18 cellular contexts compared by ENCODE assay signal in genomic region chr15:50940506-50940905, GRCh38. TPM values are rescaled to one million over a fixed set of nuclear protein-coding genes. Genes with fewer than 3 reads are reported as not detected.
DNase-seq lines count a peak whose midpoint lies in the region; ATAC-seq and TF ChIP-seq lines count a peak whose summit lies in the region.
"Had no signal": no experiment of that assay in that cellular context is flagged by ENCODE, and none has a peak within 500 bp of the region (broad histone marks: within the 10 kb centered on the region; RNA-seq: fewer than 3 reads in every experiment).

No MANE protein-coding gene starts in this region.

- H3K4me1 Mint-ChIP-seq in chondrocyte (ENCODE audit: low read depth) (peaks cover 16% of the 10 kb centered on the region), WTC11 (no peaks in the 10 kb centered on the region)
- H3K4me1 Mint-ChIP-seq: B cell had no signal

- CTCF ChIA-PET in WTC11 (lab: Charles Lee), result interaction anchor here (0.6 kb wide), 1 partner anchor 223 kb away, joined by 3 read pairs; no protein-coding TSS in a partner anchor

- H3K27ac Mint-ChIP-seq in chondrocyte (ENCODE audit: unreplicated experiment), result peak overlapping the region; percentile 74
- H3K27ac Mint-ChIP-seq in WTC11, result no peak overlapping the region
- H3K27ac Mint-ChIP-seq: B cell had no signal

- ATAC-seq in GM18909 (IDR thresholded peaks at IDR 0.05; ENCODE audit: poor library complexity, unreplicated experiment) (no peak), WTC11 (no peak)

- no peak overlapping the region for H3K4me3 ChIP-seq in LNCaP clone FGC (ENCODE audit: low read depth, low read length)
- H3K4me3 ChIP-seq: ascending aorta, ovary, skin epidermis, tibial nerve had no signal

- peaks cover 21% of the 10 kb centered on the region for H3K36me3 Mint-ChIP-seq in chondrocyte (ENCODE audit: low read depth)
- H3K36me3 Mint-ChIP-seq in WTC11, result 0 out of 2 replicates have a peak, but pooled peaks cover 2% of the 10 kb centered on the region

- DNase-seq in EL (peak; percentile 32), LNCaP clone FGC (ENCODE audit: low read depth) (peak; percentile 32), chondrocyte (ENCODE audit: low spot score) (no peak), kidney tubule cell (ENCODE audit: low spot score) (peak; percentile 3), DMS153 treated with DMSO at 0.1 percent for 48 hours (lab: John Stamatoyannopoulos, UW; ENCODE audit: unreplicated experiment) (no peak), WTC11 (ENCODE audit: low spot score) (no peak)
- no peak for DNase-seq in activated CD8-positive, alpha-beta memory T cell treated with anti-CD3 and anti-CD28 coated beads, Interleukin-2, amount 50 U/mL, for 48 hours
- DNase-seq: activated CD4-positive, alpha-beta T cell treated with anti-CD3 and anti-CD28 coated beads for 1 hour; activated gamma-delta T cell; NCI-H1436 treated with DMSO at 0.1 percent for 48 hours; ovary; SIG-M5; T-helper 9 cell had no signal

- H3K4me3 Mint-ChIP-seq in chondrocyte (ENCODE audit: unreplicated experiment), result no peak overlapping the region
- no peak overlapping the region for H3K4me3 Mint-ChIP-seq in WTC11
- H3K4me3 Mint-ChIP-seq: B cell had no signal

- H3K27me3 Mint-ChIP-seq in chondrocyte (ENCODE audit: low read depth) (no peaks in the 10 kb centered on the region), WTC11 (ENCODE audit: low read depth) (no peaks in the 10 kb centered on the region)
- H3K27me3 Mint-ChIP-seq: B cell had no signal

- POLR2A ChIA-PET in WTC11 (lab: Charles Lee), result no interaction called here

- TF ChIP-seq CTCF in LNCaP clone FGC (IDR thresholded peaks at IDR 0.05; ENCODE audit: control insufficient read depth, extremely low read depth, insufficient read depth) (no peak), chondrocyte (IDR thresholded peaks at IDR 0.05) (no peak), WTC11 (IDR thresholded peaks at IDR 0.05) (no peak)

- H3K9me3 Mint-ChIP-seq in chondrocyte (ENCODE audit: low read depth), result no peaks in the 10 kb centered on the region
- H3K9me3 Mint-ChIP-seq in WTC11, result no peaks in the 10 kb centered on the region

TF ChIP-seq in WTC11, 78 proteins besides CTCF, POLR2A, EP300 and RAD21 (continues in another document):
- TF ChIP-seq ZNF263 (CRISPR knock-in tag; IDR thresholded peaks at IDR 0.05; ENCODE audit: low read depth) (no peak), ATF2 (CRISPR knock-in tag; IDR thresholded peaks at IDR 0.05; ENCODE audit: borderline replicate concordance, low read depth) (no peak), ZNF219 (CRISPR knock-in tag; IDR thresholded peaks at IDR 0.05; ENCODE audit: borderline replicate concordance) (no peak), RELA (CRISPR knock-in tag; IDR thresholded peaks at IDR 0.05; ENCODE audit: borderline replicate concordance) (no peak), ATF6 (CRISPR knock-in tag; IDR thresholded peaks at IDR 0.05) (no peak), ZNF396 (CRISPR knock-in tag; IDR thresholded peaks at IDR 0.05; ENCODE audit: borderline replicate concordance) (no peak), ZNF423 (CRISPR knock-in tag; IDR thresholded peaks at IDR 0.05) (no peak), ZNF425 (CRISPR knock-in tag; conservative IDR thresholded peaks at IDR 0.05) (no peak), SMAD3 (CRISPR knock-in tag; IDR thresholded peaks at IDR 0.05; ENCODE audit: borderline replicate concordance) (no peak)
- TF ChIP-seq, protein P1, sequence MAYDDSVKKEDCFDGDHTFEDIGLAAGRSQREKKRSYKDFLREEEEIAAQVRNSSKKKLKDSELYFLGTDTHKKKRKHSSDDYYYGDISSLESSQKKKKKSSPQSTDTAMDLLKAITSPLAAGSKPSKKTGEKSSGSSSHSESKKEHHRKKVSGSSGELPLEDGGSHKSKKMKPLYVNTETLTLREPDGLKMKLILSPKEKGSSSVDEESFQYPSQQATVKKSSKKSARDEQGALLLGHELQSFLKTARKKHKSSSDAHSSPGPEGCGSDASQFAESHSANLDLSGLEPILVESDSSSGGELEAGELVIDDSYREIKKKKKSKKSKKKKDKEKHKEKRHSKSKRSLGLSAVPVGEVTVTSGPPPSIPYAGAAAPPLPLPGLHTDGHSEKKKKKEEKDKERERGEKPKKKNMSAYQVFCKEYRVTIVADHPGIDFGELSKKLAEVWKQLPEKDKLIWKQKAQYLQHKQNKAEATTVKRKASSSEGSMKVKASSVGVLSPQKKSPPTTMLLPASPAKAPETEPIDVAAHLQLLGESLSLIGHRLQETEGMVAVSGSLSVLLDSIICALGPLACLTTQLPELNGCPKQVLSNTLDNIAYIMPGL (CRISPR knock-in tag; IDR thresholded peaks at IDR 0.05), result no peak
- TF ChIP-seq, protein P2, sequence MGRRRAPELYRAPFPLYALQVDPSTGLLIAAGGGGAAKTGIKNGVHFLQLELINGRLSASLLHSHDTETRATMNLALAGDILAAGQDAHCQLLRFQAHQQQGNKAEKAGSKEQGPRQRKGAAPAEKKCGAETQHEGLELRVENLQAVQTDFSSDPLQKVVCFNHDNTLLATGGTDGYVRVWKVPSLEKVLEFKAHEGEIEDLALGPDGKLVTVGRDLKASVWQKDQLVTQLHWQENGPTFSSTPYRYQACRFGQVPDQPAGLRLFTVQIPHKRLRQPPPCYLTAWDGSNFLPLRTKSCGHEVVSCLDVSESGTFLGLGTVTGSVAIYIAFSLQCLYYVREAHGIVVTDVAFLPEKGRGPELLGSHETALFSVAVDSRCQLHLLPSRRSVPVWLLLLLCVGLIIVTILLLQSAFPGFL (CRISPR knock-in tag; IDR thresholded peaks at IDR 0.05; ENCODE audit: borderline replicate concordance), result no peak

RNA-seq across cellular contexts. Expression of gene AP4E1, which starts 32.0 kb away (rescaled TPM):
- total RNA-seq in chondrocyte (12.0 to 13.2 TPM (median 13.1 TPM) in 3 replicates), WTC11 (2021) (8.7 to 9.6 TPM (median 9.5 TPM) in 3 replicates)

Comparison
In these comparisons a context has a peak if more than half of its experiments do, and no peak if none do; other contexts are left out.
1. DNase-seq: peak in EL (single experiment), LNCaP clone FGC (single experiment) and kidney tubule cell (single experiment); none in chondrocyte (single experiment), DMS153 treated with DMSO at 0.1 percent for 48 hours (single experiment), activated CD8-positive, alpha-beta memory T cell treated with anti-CD3 and anti-CD28 coated beads, Interleukin-2, amount 50 U/mL, for 48 hours (single experiment) and WTC11 (single experiment).